In genomic region chr4:150173420-150173819, GRCh38 we compare ENCODE assay signal across 1 cellular context.
TF ChIP-seq lines count a peak whose summit lies in the region.

No MANE protein-coding gene starts in this region.

TF ChIP-seq in GM23338, 12 proteins besides CTCF, POLR2A, EP300 and RAD21 (continued from another document):
- TF ChIP-seq ZNF462 (CRISPR knock-in tag; IDR thresholded peaks at IDR 0.05) (no peak), EZH2 (IDR thresholded peaks at IDR 0.05; ENCODE audit: low read depth, unreplicated experiment) (no peak), JUNB (IDR thresholded peaks at IDR 0.05; ENCODE audit: unreplicated experiment) (no peak), POLR2AphosphoS5 (IDR thresholded peaks at IDR 0.05; ENCODE audit: low read depth) (no peak), EZH2phosphoT487 (IDR thresholded peaks at IDR 0.05; ENCODE audit: unreplicated experiment) (no peak), ZNF114 (CRISPR knock-in tag; IDR thresholded peaks at IDR 0.05) (no peak), STAT1 (IDR thresholded peaks at IDR 0.05; ENCODE audit: unreplicated experiment) (no peak), ETS1 (IDR thresholded peaks at IDR 0.05) (no peak)
